Comparison of ENCODE assay signal across 36 cellular contexts in genomic region chr3:56672-57071, GRCh38.
"Had no signal": no experiment of that assay in that cellular context is flagged by ENCODE, and none has a peak within 500 bp of the region (broad histone marks: within the 10 kb centered on the region; RNA-seq: fewer than 3 reads in every experiment).

No MANE protein-coding gene starts in this region.

- DNase-seq: activated B cell treated with CpG ODN at 0.5 μM for 24 hours; activated CD4-positive, alpha-beta memory T cell treated with anti-CD3 and anti-CD28 coated beads for 36 hours; activated CD4-positive, alpha-beta T cell treated with anti-CD3 and anti-CD28 coated beads for 4 hours; activated CD4-positive, alpha-beta T cell treated with anti-CD3 and anti-CD28 coated beads, Interleukin-2, amount 10 ng/mL, durations not matched to agents 24 days and 14 days; activated CD4-positive, alpha-beta T cell treated with anti-CD3 and anti-CD28 coated beads, Interleukin-2, amount 50 U/mL, for 1 hour; activated CD4-positive, alpha-beta T cell treated with anti-CD3 and anti-CD28 coated beads, Interleukin-2, amount 50 U/mL, for 4 hours; activated CD4-positive, CD25-positive, alpha-beta regulatory T cell treated with anti-CD3 and anti-CD28 coated beads, Interleukin-2, amount 50 U/mL, for 72 hours; activated CD8-positive, alpha-beta memory T cell treated with anti-CD3 and anti-CD28 coated beads, Interleukin-2, amount 50 U/mL, for 4 hours; activated CD8-positive, alpha-beta T cell treated with anti-CD3 and anti-CD28 coated beads for 36 hours; activated effector memory CD4-positive, alpha-beta T cell treated with anti-CD3 and anti-CD28 coated beads, Interleukin-2, amount 50 U/mL, for 16 hours; activated gamma-delta T cell treated with Interleukin-2 at 50 U/mL for 16 hours; activated naive CD4-positive, alpha-beta T cell; activated naive CD4-positive, alpha-beta T cell treated with anti-CD3 and anti-CD28 coated beads for 36 hours; activated naive CD4-positive, alpha-beta T cell treated with anti-CD3 and anti-CD28 coated beads, Interleukin-2, amount 50 U/mL, for 16 hours; activated naive CD8-positive, alpha-beta T cell treated with anti-CD3 and anti-CD28 coated beads for 36 hours; activated T-cell treated with anti-CD3 and anti-CD28 coated beads for 4 hours; activated T-cell treated with anti-CD3 and anti-CD28 coated beads, Interleukin-2, amount 50 U/mL, for 1 hour; activated T-cell treated with anti-CD3 and anti-CD28 coated beads, Interleukin-2, amount 50 U/mL, for 4 hours; activated T-cell treated with anti-CD3 and anti-CD28 coated beads, Interleukin-2, amount 50 U/mL, for 72 hours; adrenal gland; amniotic stem cell; aorta; body of pancreas; caudate nucleus; cerebellar nuclear complex; T-helper 1 cell; T-helper 2 cell; T-helper 9 cell had no signal

- H3K4me3 ChIP-seq: adrenal gland, body of pancreas, cardiac muscle cell had no signal

- H3K9me3 Mint-ChIP-seq: activated CD4-positive, alpha-beta memory T cell treated with anti-CD3 and anti-CD28 coated beads for 36 hours; activated CD4-positive, alpha-beta T cell treated with anti-CD3 and anti-CD28 coated beads, Interleukin-2, amount 10 ng/mL, durations not matched to agents 24 days and 14 days; activated naive CD4-positive, alpha-beta T cell treated with anti-CD3 and anti-CD28 coated beads for 36 hours; activated T-cell treated with anti-CD3 and anti-CD28 coated beads, Interleukin-2, amount 50 U/mL, for 72 hours; activated T-helper 17 cell treated with anti-CD3 and anti-CD28 coated beads, Interleukin-2, amount 50 U/mL, for 72 hours; T-helper 2 cell treated with Interferon-gamma antibody and Interleukin-4, amounts not matched to agents 5 μg/mL and 100 μg/mL, for 36 hours had no signal

- H3K4me3 Mint-ChIP-seq: activated B cell treated with CpG ODN at 0.5 μM for 24 hours; activated CD4-positive, alpha-beta memory T cell treated with anti-CD3 and anti-CD28 coated beads for 36 hours; activated CD4-positive, alpha-beta T cell treated with anti-CD3 and anti-CD28 coated beads, Interleukin-2, amount 10 ng/mL, durations not matched to agents 24 days and 14 days; activated CD8-positive, alpha-beta T cell treated with anti-CD3 and anti-CD28 coated beads for 36 hours; activated naive CD4-positive, alpha-beta T cell treated with anti-CD3 and anti-CD28 coated beads for 36 hours; activated naive CD8-positive, alpha-beta T cell treated with anti-CD3 and anti-CD28 coated beads for 36 hours; activated T-cell treated with anti-CD3 and anti-CD28 coated beads, Interleukin-2, amount 50 U/mL, for 4 hours; activated T-cell treated with anti-CD3 and anti-CD28 coated beads, Interleukin-2, amount 50 U/mL, for 72 hours; activated T-helper 1 cell treated with anti-CD3 and anti-CD28 coated beads, Interleukin-12 subunit alpha, Interleukin-12 subunit beta, Interleukin-2, Interleukin-4 antibody, amounts not matched to agents 30 ng/mL and 10 ng/mL and 1 ng/mL, durations not matched to agents 14 hours and 24 hours and 36 hours; activated T-helper 17 cell treated with anti-CD3 and anti-CD28 coated beads, Interleukin-2, amount 50 U/mL, for 72 hours; central memory CD8-positive, alpha-beta T cell; T-helper 1 cell treated with Interleukin-12 subunit alpha and Interleukin-12 subunit beta and Interleukin-4 antibody, amounts not matched to agents 30 μg/mL and 1 μg/mL, for 36 hours; T-helper 2 cell treated with Interferon-gamma antibody and Interleukin-4, amounts not matched to agents 5 μg/mL and 100 μg/mL, for 36 hours had no signal

- H3K27ac ChIP-seq: adrenal gland, body of pancreas, cardiac muscle cell, VCaP had no signal

- H3K36me3 ChIP-seq: adrenal gland, cardiac muscle cell had no signal

- H3K27me3 ChIP-seq: adrenal gland, body of pancreas, cardiac muscle cell had no signal

- H3K4me1 ChIP-seq: adrenal gland, body of pancreas had no signal

- H3K9me3 ChIP-seq: adrenal gland, body of pancreas had no signal

- ATAC-seq: activated CD8-positive, alpha-beta T cell treated with anti-CD3 and anti-CD28 coated beads for 36 hours; activated naive CD4-positive, alpha-beta T cell treated with anti-CD3 and anti-CD28 coated beads, Interleukin-2, amount 50 U/mL, for 72 hours; activated T-cell treated with anti-CD3 and anti-CD28 coated beads, Interleukin-2, amount 50 U/mL, for 4 hours; activated T-cell treated with anti-CD3 and anti-CD28 coated beads, Interleukin-2, amount 50 U/mL, for 72 hours; activated T-helper 17 cell treated with anti-CD3 and anti-CD28 coated beads, Interleukin-2, amount 50 U/mL, for 72 hours; body of pancreas had no signal

- H3K4me1 Mint-ChIP-seq: activated B cell treated with CpG ODN at 0.5 μM for 24 hours; activated CD4-positive, alpha-beta T cell treated with anti-CD3 and anti-CD28 coated beads, Interleukin-2, amount 10 ng/mL, durations not matched to agents 24 days and 14 days; activated naive CD8-positive, alpha-beta T cell treated with anti-CD3 and anti-CD28 coated beads for 36 hours; activated T-helper 17 cell treated with anti-CD3 and anti-CD28 coated beads, Interleukin-2, amount 50 U/mL, for 72 hours; central memory CD8-positive, alpha-beta T cell had no signal

- H3K36me3 Mint-ChIP-seq: activated CD4-positive, alpha-beta memory T cell treated with anti-CD3 and anti-CD28 coated beads for 36 hours; activated naive CD8-positive, alpha-beta T cell treated with anti-CD3 and anti-CD28 coated beads for 36 hours had no signal

- H3K27me3 Mint-ChIP-seq: activated B cell treated with CpG ODN at 0.5 μM for 24 hours; activated CD4-positive, alpha-beta T cell treated with anti-CD3 and anti-CD28 coated beads, Interleukin-2, amount 10 ng/mL, durations not matched to agents 24 days and 14 days had no signal

- H3K27ac Mint-ChIP-seq: activated B cell treated with CpG ODN at 0.5 μM for 24 hours; activated CD4-positive, alpha-beta memory T cell treated with anti-CD3 and anti-CD28 coated beads for 36 hours; activated CD4-positive, alpha-beta T cell treated with anti-CD3 and anti-CD28 coated beads, Interleukin-2, amount 10 ng/mL, durations not matched to agents 24 days and 14 days; activated CD8-positive, alpha-beta T cell treated with anti-CD3 and anti-CD28 coated beads for 36 hours; activated naive CD4-positive, alpha-beta T cell treated with anti-CD3 and anti-CD28 coated beads for 36 hours; activated naive CD4-positive, alpha-beta T cell treated with anti-CD3 and anti-CD28 coated beads, Interleukin-2, amount 50 U/mL, for 72 hours; activated naive CD8-positive, alpha-beta T cell treated with anti-CD3 and anti-CD28 coated beads for 36 hours; activated T-cell treated with anti-CD3 and anti-CD28 coated beads, Interleukin-2, amount 50 U/mL, for 72 hours; activated T-helper 1 cell treated with anti-CD3 and anti-CD28 coated beads, Interleukin-12 subunit alpha, Interleukin-12 subunit beta, Interleukin-2, Interleukin-4 antibody, amounts not matched to agents 30 ng/mL and 10 ng/mL and 1 ng/mL, durations not matched to agents 14 hours and 24 hours and 36 hours; activated T-helper 17 cell treated with anti-CD3 and anti-CD28 coated beads, Interleukin-2, amount 50 U/mL, for 72 hours; T-helper 1 cell treated with Interleukin-12 subunit alpha and Interleukin-12 subunit beta and Interleukin-4 antibody, amounts not matched to agents 30 μg/mL and 1 μg/mL, for 36 hours; T-helper 2 cell treated with Interferon-gamma antibody and Interleukin-4, amounts not matched to agents 5 μg/mL and 100 μg/mL, for 36 hours had no signal
